In genomic region chr1:207034998-207035397, GRCh38 we compare ENCODE assay signal across 1 cellular context.
TF ChIP-seq lines count a peak whose summit lies in the region.

No MANE protein-coding gene starts in this region.

TF ChIP-seq in H1, 55 proteins besides CTCF, POLR2A, EP300 and RAD21:
- TF ChIP-seq SP2 (IDR thresholded peaks at IDR 0.05; ENCODE audit: low read length): no peak
- TF ChIP-seq ATF2 (IDR thresholded peaks at IDR 0.05; ENCODE audit: low read length): no peak
- TF ChIP-seq RXRA (IDR thresholded peaks at IDR 0.05; ENCODE audit: insufficient read depth, low read depth, low read length): no peak
- no peak for TF ChIP-seq TEAD4 (IDR thresholded peaks at IDR 0.05; ENCODE audit: low read depth, low read length)
- TF ChIP-seq SP4 (IDR thresholded peaks at IDR 0.05; ENCODE audit: low read length): no peak
- TF ChIP-seq POU5F1 (IDR thresholded peaks at IDR 0.05; ENCODE audit: low read depth, low read length): no peak
- TF ChIP-seq TAF7 (optimal IDR thresholded peaks at IDR 0.05; ENCODE audit: borderline replicate concordance, low read depth, low read length): no peak
- TF ChIP-seq SAP30 (IDR thresholded peaks at IDR 0.05; ENCODE audit: insufficient read depth, insufficient replicate concordance, low read length): no peak
- TF ChIP-seq E2F6 (IDR thresholded peaks at IDR 0.05): no peak
- no peak for TF ChIP-seq GABPA (IDR thresholded peaks at IDR 0.05; ENCODE audit: borderline replicate concordance, insufficient read depth, low read length)
- no peak for TF ChIP-seq CEBPB (IDR thresholded peaks at IDR 0.05; ENCODE audit: low read depth, low read length)
- TF ChIP-seq SIX5 (IDR thresholded peaks at IDR 0.05; ENCODE audit: low read depth, low read length): no peak
- TF ChIP-seq JUND (IDR thresholded peaks at IDR 0.05; ENCODE audit: low read length): no peak
- TF ChIP-seq SP1 (IDR thresholded peaks at IDR 0.05; ENCODE audit: low read depth, low read length): no peak
